In the genomic region with DNA sequence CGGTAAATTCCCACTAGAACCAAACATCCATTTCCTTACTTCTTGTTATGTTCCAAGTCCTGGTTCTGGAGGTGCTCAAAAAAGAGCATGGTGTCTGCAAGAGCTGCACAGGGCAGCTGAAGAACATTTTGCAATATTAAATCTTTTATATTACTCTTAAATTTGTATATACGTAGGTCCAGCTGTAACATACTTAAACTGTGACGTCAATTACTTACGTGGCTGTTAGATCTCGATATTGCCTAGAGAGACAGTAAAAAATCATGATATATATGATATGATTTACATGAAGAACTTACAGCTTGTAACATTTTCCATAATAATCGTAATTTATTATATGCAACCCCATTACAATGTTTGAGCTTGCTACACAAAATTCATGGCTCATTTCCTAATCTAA, we compare ENCODE assay signal across 25 cellular contexts. TPM values are rescaled to one million over a fixed set of nuclear protein-coding genes. Genes with fewer than 3 reads are reported as not detected.
"Had no signal": no experiment of that assay in that cellular context is flagged by ENCODE, and none has a peak within 500 bp of the region (broad histone marks: within the 10 kb centered on the region; RNA-seq: fewer than 3 reads in every experiment).

No MANE protein-coding gene starts in this region.

- ATAC-seq: Right ventricle myocardium inferior, SK-N-SH treated with all-trans-retinoic acid at 6 μM for 48 hours had no signal

- DNase-seq: KBM-7, NCI-H1092, NCI-H1105 treated with DMSO at 0.1 percent for 48 hours, NCI-H1417 treated with DMSO at 0.1 percent for 48 hours, NCI-H146, NCI-H1694 treated with DMSO at 0.1 percent for 48 hours, NCI-H1930, NCI-H2081, NCI-H2107, NCI-H2227 treated with DMSO at 0.1 percent for 48 hours, NCI-H524, NCI-H526 treated with DMSO at 0.1 percent for 48 hours, NCI-H774, OCI-M1, PC-9, Peyer's patch, SHP77 treated with DMSO at 0.1 percent for 48 hours, SJCRH30 had no signal

RNA-seq across cellular contexts. Expression of gene C1QB, which starts 38.3 kb away (rescaled TPM):
- total RNA-seq: HT1080, LHCN-M2, MCF 10A, NCI-H460, PC-9, RPMI7951, SJCRH30 had no signal

RNA-seq across cellular contexts. Expression of gene C1QC, which starts 47.9 kb away (rescaled TPM):
- total RNA-seq: HT1080, LHCN-M2, MCF 10A, NCI-H460, PC-9, RPMI7951, SJCRH30 had no signal

RNA-seq across cellular contexts. Expression of gene C1QA, which starts 54.9 kb away (rescaled TPM):
- total RNA-seq: HT1080, LHCN-M2, MCF 10A, NCI-H460, PC-9, RPMI7951 had no signal
